Comparison of ENCODE assay signal across 29 cellular contexts in the genomic region with DNA sequence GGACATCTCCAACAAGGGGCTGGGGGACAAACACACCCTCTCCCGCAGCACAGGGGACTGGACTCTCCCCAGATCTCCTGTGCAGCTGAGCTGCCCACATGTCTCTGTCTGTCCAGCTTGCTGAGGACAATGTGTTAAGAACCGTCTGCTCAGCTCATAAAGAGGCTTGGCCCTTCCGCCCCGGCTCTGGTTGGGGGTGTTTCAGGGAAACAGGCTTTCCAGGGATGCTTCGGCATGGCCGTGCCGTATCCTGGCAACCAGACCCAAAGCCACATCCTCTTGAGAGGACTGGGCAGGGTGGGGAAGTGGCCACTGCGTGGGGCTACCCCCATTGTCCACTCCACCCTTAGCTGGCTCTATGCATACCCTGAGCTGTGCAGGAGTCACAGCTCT. TPM values are rescaled to one million over a fixed set of nuclear protein-coding genes. Genes with fewer than 3 reads are reported as not detected.
DNase-seq lines count a peak whose midpoint lies in the region; ATAC-seq, FAIRE-seq and TF ChIP-seq lines count a peak whose summit lies in the region.
"Had no signal": no experiment of that assay in that cellular context is flagged by ENCODE, and none has a peak within 500 bp of the region (broad histone marks: within the 10 kb centered on the region; RNA-seq: fewer than 3 reads in every experiment).

No MANE protein-coding gene starts in this region.

- H3K18ac ChIP-seq in H9 (ENCODE audit: insufficient read length, low read depth, low read length): no peak overlapping the region
- no peak overlapping the region for H3K18ac ChIP-seq in H1 (ENCODE audit: extremely low read depth, low read length)
- no peak overlapping the region for H3K18ac ChIP-seq in neuronal stem cell (ENCODE audit: low read length)

- H3K9me3 ChIP-seq in H9 (ENCODE audit: control insufficient read depth, low read depth, low read length): no peaks in the 10 kb centered on the region
- no peaks in the 10 kb centered on the region for H3K9me3 ChIP-seq in H1 (ENCODE audit: insufficient read depth in 2 of 2, low read depth in 1 of 2, low read length in 1 of 2)
- no peaks in the 10 kb centered on the region for H3K9me3 ChIP-seq in neuronal stem cell (replicated peaks in 1 of 2; ENCODE audit: control insufficient read depth in 2 of 2, insufficient read depth in 1 of 2, low read depth in 1 of 2, low read length in 2 of 2)
- H3K9me3 ChIP-seq in Peyer's patch: no peaks in the 10 kb centered on the region
- H3K9me3 ChIP-seq: breast epithelium, MG63, mucosa of descending colon, stomach, transverse colon had no signal

- H3K79me2 ChIP-seq in H9 (ENCODE audit: insufficient read depth, low read length): no peaks in the 10 kb centered on the region
- H3K79me2 ChIP-seq in H1 (ENCODE audit: control insufficient read depth in 1 of 2, insufficient read depth in 2 of 2, low read length in 2 of 2): no peaks in the 10 kb centered on the region

- H3K27me3 ChIP-seq in H9 (ENCODE audit: insufficient read depth, low read length) (no peaks in the 10 kb centered on the region), H1 (replicated peaks in 1 of 4; ENCODE audit: control insufficient read depth in 3 of 4, extremely low read depth in 1 of 4, insufficient read depth in 3 of 4, low read length in 3 of 4) (no peaks in the 10 kb centered on the region), neuronal stem cell (ENCODE audit: control insufficient read depth in 3 of 3, insufficient read depth in 3 of 3, low read depth in 1 of 3, low read length in 3 of 3) (no peaks in the 10 kb centered on the region), Peyer's patch (no peaks in the 10 kb centered on the region)
- H3K27me3 ChIP-seq: breast epithelium, MG63, transverse colon had no signal

- POLR2A ChIA-PET in H1 (lab: Charles Lee; ENCODE audit: partially characterized antibody): no interaction called here

- no peak for TF ChIP-seq RAD21 in H1 (IDR thresholded peaks at IDR 0.05 in 1 of 2, conservative IDR thresholded peaks at IDR 0.05 in 1 of 2; ENCODE audit: low read depth in 2 of 2, low read length in 2 of 2)

- no peak overlapping the region for H2AFZ ChIP-seq in H9 (ENCODE audit: low read length)
- H2AFZ ChIP-seq in H1 (ENCODE audit: low read length): no peak overlapping the region
- H2AFZ ChIP-seq in neuronal stem cell (ENCODE audit: low read length): peak overlapping the region; percentile 78

- H2BK5ac ChIP-seq in H9 (ENCODE audit: insufficient read length, low read length) (no peak overlapping the region), H1 (ENCODE audit: low read depth, low read length) (no peak overlapping the region), neuronal stem cell (ENCODE audit: low read length) (no peak overlapping the region)

- H3K23ac ChIP-seq in H9 (ENCODE audit: insufficient read length, low read depth, low read length) (no peak overlapping the region), H1 (ENCODE audit: insufficient read length) (no peak overlapping the region), neuronal stem cell (ENCODE audit: low read depth, low read length, poor library complexity) (no peak overlapping the region)

- no peak overlapping the region for H3K4me3 Mint-ChIP-seq in H9
- H3K4me3 Mint-ChIP-seq in activated naive CD8-positive, alpha-beta T cell treated with anti-CD3 and anti-CD28 coated beads, Interleukin-2, amount 50 U/mL, for 24 hours: no peak overlapping the region
- H3K4me3 Mint-ChIP-seq: CD4-positive, CD25-positive, alpha-beta regulatory T cell; nephron; T-cell had no signal

- peaks cover 4% of the 10 kb centered on the region; the same call in 1 of the 2 replicates for H3K27me3 Mint-ChIP-seq in H9 (ENCODE audit: low read depth)
- peaks cover 3% of the 10 kb centered on the region for H3K27me3 Mint-ChIP-seq in activated naive CD8-positive, alpha-beta T cell treated with anti-CD3 and anti-CD28 coated beads, Interleukin-2, amount 50 U/mL, for 24 hours
- H3K27me3 Mint-ChIP-seq: CD4-positive, CD25-positive, alpha-beta regulatory T cell had no signal

- TF ChIP-seq POLR2A in H1 (IDR thresholded peaks at IDR 0.05; ENCODE audit: control extremely low read depth in 1 of 2, low read depth in 2 of 2, low read length in 2 of 2) (no peak), Peyer's patch (IDR thresholded peaks at IDR 0.05) (no peak)

- DNase-seq in H9 (no peak), NCI-H774 (lab: John Stamatoyannopoulos, UW) (peak; percentile 56), H1 (ENCODE audit: low read depth in 1 of 2, low spot score in 2 of 2) (no peak), neuronal stem cell (ENCODE audit: low spot score) (no peak), Peyer's patch (no peak), NCI-H345 treated with DMSO at 0.1 percent for 48 hours (lab: John Stamatoyannopoulos, UW; ENCODE audit: unreplicated experiment) (no peak), HTR-8/SVneo (ENCODE audit: insufficient read length, low spot score) (no peak)
- DNase-seq in activated naive CD8-positive, alpha-beta T cell treated with anti-CD3 and anti-CD28 coated beads, Interleukin-2, amount 50 U/mL, for 24 hours: no peak
- DNase-seq: activated CD4-positive, alpha-beta T cell treated with anti-CD3 and anti-CD28 coated beads for 1 hour; activated naive CD4-positive, alpha-beta T cell treated with Interleukin-2 at 50 U/mL for 16 hours; CD4-positive, CD25-positive, alpha-beta regulatory T cell; DMS 273 treated with DMSO at 0.1 percent for 48 hours; MG63; mucosa of descending colon; NCI-H1436; NCI-H2171; NCI-H82; OCI-M1; T-cell; transverse colon had no signal

- H3K23me2 ChIP-seq in H9 (ENCODE audit: insufficient read length, low read depth, low read length, poor library complexity, severe bottlenecking) (no peaks in the 10 kb centered on the region), H1 (ENCODE audit: low read depth, low read length) (no peaks in the 10 kb centered on the region)

- H3K4me1 Mint-ChIP-seq in H9: peaks cover 6 to 8% of the 10 kb centered on the region in 2 experiments; a peak in 1 of 4 replicates
- no peaks in the 10 kb centered on the region for H3K4me1 Mint-ChIP-seq in activated naive CD8-positive, alpha-beta T cell treated with anti-CD3 and anti-CD28 coated beads, Interleukin-2, amount 50 U/mL, for 24 hours
- H3K4me1 Mint-ChIP-seq: CD4-positive, CD25-positive, alpha-beta regulatory T cell; nephron; T-cell had no signal

- FAIRE-seq in H1 (lab: Jason Lieb, UNC) (no peak), HTR-8/SVneo (lab: Jason Lieb, UNC) (no peak)
- FAIRE-seq: colon, G401.6, islet of Langerhans, TTC549 had no signal

- H4K5ac ChIP-seq in H9 (ENCODE audit: insufficient read length, low read depth, low read length) (no peak overlapping the region), H1 (ENCODE audit: insufficient read length, low read depth, low read length) (no peak overlapping the region)

- H3K79me1 ChIP-seq in H9 (ENCODE audit: insufficient read depth, low read depth, low read length, poor library complexity, severe bottlenecking) (no peaks in the 10 kb centered on the region), H1 (ENCODE audit: low read depth, low read length) (no peaks in the 10 kb centered on the region), neuronal stem cell (ENCODE audit: low read depth, low read length) (no peaks in the 10 kb centered on the region)

- H2BK20ac ChIP-seq in H9 (ENCODE audit: low read depth, low read length, poor library complexity, severe bottlenecking): no peak overlapping the region
- H2BK20ac ChIP-seq in H1 (ENCODE audit: low read length): no peak overlapping the region

- TF ChIP-seq CTCF in H9 (conservative IDR thresholded peaks at IDR 0.05): no peak
- no peak for TF ChIP-seq CTCF in H1 (IDR thresholded peaks at IDR 0.05; ENCODE audit: control extremely low read depth in 1 of 3, insufficient read depth in 1 of 3, low read depth in 1 of 3, low read length in 3 of 3)
- no peak for TF ChIP-seq CTCF in Peyer's patch (IDR thresholded peaks at IDR 0.05)

- no peak overlapping the region for H3K56ac ChIP-seq in H9 (ENCODE audit: insufficient read length, low read depth, low read length)
- no peak overlapping the region for H3K56ac ChIP-seq in H1 (replicated peaks; ENCODE audit: insufficient read length, low read depth, low read length)

- no peak overlapping the region for H4K8ac ChIP-seq in H9 (replicated peaks; ENCODE audit: insufficient read length, low read depth, low read length)
- no peak overlapping the region for H4K8ac ChIP-seq in H1 (ENCODE audit: extremely low read depth, insufficient read depth, low read length)
- H4K8ac ChIP-seq in neuronal stem cell (ENCODE audit: low read depth, low read length): no peak overlapping the region

- no peak overlapping the region for H3K4ac ChIP-seq in H9 (ENCODE audit: low read depth, low read length)
- no peak overlapping the region for H3K4ac ChIP-seq in H1 (replicated peaks; ENCODE audit: insufficient read length, low read depth, low read length)
- no peak overlapping the region for H3K4ac ChIP-seq in neuronal stem cell (ENCODE audit: low read length)

- no CpG with 5 or more reads among the region's 8 CpGs for WGBS in H9 (ENCODE audit: extremely low coverage, insufficient read length, low lambda C conversion rate)
- WGBS in H1 (ENCODE audit: extremely low coverage in 1 of 2, insufficient coverage in 1 of 2, insufficient read length in 1 of 2, insufficient replicate concordance in 2 of 2, low coverage in 1 of 2, low lambda C conversion rate in 2 of 2, missing lambda C conversion rate in 1 of 2), 2 experiments: 79% methylated on average over 8 of the region's 8 CpGs; no CpG with 5 or more reads in 1 of the 2 experiments
- WGBS in neuronal stem cell (ENCODE audit: extremely low coverage in 2 of 2, insufficient read length in 2 of 2, insufficient replicate concordance in 1 of 2), 2 donors: no CpG with 5 or more reads among the region's 8 CpGs

- H3K27ac ChIP-seq in H9 (ENCODE audit: insufficient read length, low read depth, low read length) (no peak overlapping the region), H1 (ENCODE audit: low read depth, low read length) (no peak overlapping the region), neuronal stem cell (replicated peaks; ENCODE audit: low read length) (no peak overlapping the region), Peyer's patch (no peak overlapping the region)
- H3K27ac ChIP-seq: gastroesophageal sphincter, stomach, transverse colon had no signal

- no peak for TF ChIP-seq EP300 in H1 (IDR thresholded peaks at IDR 0.05; ENCODE audit: borderline replicate concordance in 1 of 2, low read depth in 2 of 2, low read length in 2 of 2)

- H3K27ac Mint-ChIP-seq in H9: peak overlapping the region in 2 of 3 experiments; percentile 48 to 74; a peak in 2 of 7 replicates
- no peak overlapping the region for H3K27ac Mint-ChIP-seq in activated naive CD8-positive, alpha-beta T cell treated with anti-CD3 and anti-CD28 coated beads, Interleukin-2, amount 50 U/mL, for 24 hours
- H3K27ac Mint-ChIP-seq: CD4-positive, CD25-positive, alpha-beta regulatory T cell; nephron; T-cell had no signal

- H3K9ac ChIP-seq in H9 (ENCODE audit: extremely low read depth, insufficient read length, low read length) (no peak overlapping the region), H1 (replicated peaks in 1 of 4; ENCODE audit: extremely low read depth in 1 of 4, low read depth in 3 of 4, low read length in 3 of 4) (no peak overlapping the region), neuronal stem cell (ENCODE audit: low read depth, low read length, poor library complexity) (no peak overlapping the region)

- H3K36me3 ChIP-seq in H1 (ENCODE audit: control insufficient read depth in 2 of 4, insufficient read depth in 4 of 4, low read length in 3 of 4) (no peaks in the 10 kb centered on the region), neuronal stem cell (replicated peaks in 1 of 2; ENCODE audit: control insufficient read depth in 2 of 2, insufficient read depth in 2 of 2, low read length in 2 of 2) (no peaks in the 10 kb centered on the region), Peyer's patch (no peaks in the 10 kb centered on the region)
- H3K36me3 ChIP-seq: breast epithelium, gastroesophageal sphincter, MG63, stomach, transverse colon had no signal

- H4K91ac ChIP-seq in H9 (ENCODE audit: insufficient read length, low read depth, low read length): no peak overlapping the region
- H4K91ac ChIP-seq in H1 (replicated peaks; ENCODE audit: insufficient read length, low read length): no peak overlapping the region
- H4K91ac ChIP-seq in neuronal stem cell (ENCODE audit: low read depth, low read length, poor library complexity): no peak overlapping the region

- H4K20me1 ChIP-seq in H9 (ENCODE audit: control insufficient read depth, insufficient read depth, insufficient read length) (no peaks in the 10 kb centered on the region), H1 (replicated peaks in 1 of 2; ENCODE audit: control insufficient read depth in 1 of 2, insufficient read depth in 2 of 2, low read length in 2 of 2) (peaks cover 0 to 2% of the 10 kb centered on the region in 2 experiments)

- H3K4me3 ChIP-seq in H1 (ENCODE audit: extremely low read depth in 1 of 4, insufficient read depth in 2 of 4, low read depth in 3 of 4, low read length in 4 of 4) (no peak overlapping the region), neuronal stem cell (ENCODE audit: low read length in 2 of 2) (no peak overlapping the region), Peyer's patch (no peak overlapping the region)
- H3K4me3 ChIP-seq: breast epithelium, gastroesophageal sphincter, MG63, mucosa of descending colon, stomach, transverse colon had no signal

- CTCF ChIA-PET in H1 (lab: Charles Lee; ENCODE audit: partially characterized antibody): interaction anchor here (0.5 to 1.6 kb wide), 3 partner anchors 55 to 198 kb away, joined by 3 read pairs; no protein-coding TSS in a partner anchor

- no peak overlapping the region for H3T11ph ChIP-seq in H9 (ENCODE audit: low read length)

- no peak overlapping the region for H3K4me2 ChIP-seq in H9 (ENCODE audit: insufficient read depth, insufficient read length, low read length)
- no peak overlapping the region for H3K4me2 ChIP-seq in H1 (ENCODE audit: insufficient read depth in 1 of 2, low read depth in 2 of 2, low read length in 2 of 2)
- H3K4me2 ChIP-seq in neuronal stem cell (ENCODE audit: insufficient read depth, low read length, poor library complexity, severe bottlenecking): no peak overlapping the region

- H3K14ac ChIP-seq in H9 (ENCODE audit: insufficient read depth, low read length) (no peak overlapping the region), H1 (ENCODE audit: insufficient read length) (no peak overlapping the region), neuronal stem cell (ENCODE audit: low read length) (no peak overlapping the region)

- no peak overlapping the region for H2BK120ac ChIP-seq in H9 (ENCODE audit: low read depth, low read length, poor library complexity, severe bottlenecking)
- no peak overlapping the region for H2BK120ac ChIP-seq in H1 (replicated peaks; ENCODE audit: low read depth, low read length)
- H2BK120ac ChIP-seq in neuronal stem cell (ENCODE audit: low read depth, low read length): no peak overlapping the region

- H3K36me3 Mint-ChIP-seq in H9 (ENCODE audit: insufficient read depth in 1 of 3, low read depth in 3 of 3): no peaks in the 10 kb centered on the region
- H3K36me3 Mint-ChIP-seq in activated naive CD8-positive, alpha-beta T cell treated with anti-CD3 and anti-CD28 coated beads, Interleukin-2, amount 50 U/mL, for 24 hours (ENCODE audit: low read depth): no peaks in the 10 kb centered on the region
- H3K36me3 Mint-ChIP-seq: CD4-positive, CD25-positive, alpha-beta regulatory T cell; T-cell had no signal

- no peaks in the 10 kb centered on the region for H3K9me3 Mint-ChIP-seq in H9
- no peaks in the 10 kb centered on the region for H3K9me3 Mint-ChIP-seq in activated naive CD8-positive, alpha-beta T cell treated with anti-CD3 and anti-CD28 coated beads, Interleukin-2, amount 50 U/mL, for 24 hours
- H3K9me3 Mint-ChIP-seq: nephron, T-cell had no signal

- no peak for ATAC-seq in activated naive CD8-positive, alpha-beta T cell treated with anti-CD3 and anti-CD28 coated beads, Interleukin-2, amount 50 U/mL, for 24 hours
- ATAC-seq: gastroesophageal sphincter, mucosa of descending colon, T-cell had no signal

- H2BK15ac ChIP-seq in H9 (ENCODE audit: low read depth, low read length) (no peak overlapping the region), H1 (ENCODE audit: low read length) (no peak overlapping the region), neuronal stem cell (ENCODE audit: low read length) (no peak overlapping the region)

- H2BK12ac ChIP-seq in H9 (ENCODE audit: insufficient read length, low read depth, low read length): no peak overlapping the region
- 0 out of 2 replicates have a peak overlapping the region, but pooled peaks have one; percentile 39 for H2BK12ac ChIP-seq in H1 (ENCODE audit: low read depth, low read length)
- no peak overlapping the region for H2BK12ac ChIP-seq in neuronal stem cell (ENCODE audit: low read length)

- H2AK5ac ChIP-seq in H9 (ENCODE audit: insufficient read length, low read length): no peak overlapping the region
- H2AK5ac ChIP-seq in H1 (ENCODE audit: low read depth, low read length): no peak overlapping the region
- H2AK5ac ChIP-seq in neuronal stem cell (ENCODE audit: low read depth, low read length): no peak overlapping the region

- H3K4me1 ChIP-seq in H9 (ENCODE audit: insufficient read depth, low read length): no peaks in the 10 kb centered on the region
- no peaks in the 10 kb centered on the region for H3K4me1 ChIP-seq in H1 (replicated peaks in 1 of 4; ENCODE audit: control insufficient read depth in 3 of 4, insufficient read depth in 4 of 4, low read length in 3 of 4)
- peaks cover 2 to 11% of the 10 kb centered on the region in 2 donors for H3K4me1 ChIP-seq in neuronal stem cell (ENCODE audit: control insufficient read depth in 2 of 2, insufficient read depth in 1 of 2, low read depth in 1 of 2, low read length in 2 of 2)
- H3K4me1 ChIP-seq in Peyer's patch: no peaks in the 10 kb centered on the region
- H3K4me1 ChIP-seq: breast epithelium, gastroesophageal sphincter, transverse colon had no signal

RNA-seq across cellular contexts. Expression of a gene that starts 41.1 kb away (rescaled TPM):
- total RNA-seq in H9 (2021) (4.9 and 5.1 TPM in 2 replicates), Peyer's patch (1 to 10 TPM in 1 of 4 donors, under 1 TPM in 1, not detected in 2; 0.54 to 1.8 TPM)
- 9.9 and 10.8 TPM in 2 replicates for total RNA-seq in H1 (2021; fragmentation: NEBNext Ultra II Directional; extraction: Animal tissue kit (Norgen Biotek cat#: 25700))
- 28.2 and 31.7 TPM in 2 replicates for polyA plus RNA-seq in H1 (2011; rRNA removed)
- polyA plus RNA-seq in H1 (2011; cell fraction: cytosol; rRNA removed): 18.3 TPM
- 17.5 TPM for polyA plus RNA-seq in H1 (2011; cell fraction: nucleus; rRNA removed)
- polyA plus RNA-seq in H1 (2012, experiment 1 of 2): 8.5 to 16.5 TPM (median 13.2 TPM) in 4 replicates
- polyA plus RNA-seq in H1 (2012, experiment 2 of 2): 13.0 TPM
- 28.1 TPM for polyA plus RNA-seq in H1 (2013, experiment 1 of 2)
- polyA plus RNA-seq in H1 (2013, experiment 2 of 2): 23.8 TPM
- polyA minus RNA-seq in H1 (2011; rRNA and poly(A)+ RNA removed): 4.3 and 4.8 TPM in 2 replicates
- 12.9 TPM for polyA minus RNA-seq in H1 (2011; cell fraction: cytosol; rRNA and poly(A)+ RNA removed)
- 8.1 TPM for polyA minus RNA-seq in H1 (2011; cell fraction: nucleus; rRNA and poly(A)+ RNA removed)
- 0.57 TPM for polyA plus RNA-seq in neuronal stem cell (2013, experiment 1 of 2)
- polyA plus RNA-seq in neuronal stem cell (2013, experiment 2 of 2): 0.69 TPM
- total RNA-seq: liver, T-cell, transverse colon had no signal
- polyA plus RNA-seq: CD4-positive, CD25-positive, alpha-beta regulatory T cell had no signal

RNA-seq across cellular contexts. Expression of a gene that starts 59.0 kb away (rescaled TPM):
- 52.2 and 52.8 TPM in 2 replicates for total RNA-seq in H9 (2021)
- 84.1 and 86.4 TPM in 2 replicates for total RNA-seq in H1 (2021; fragmentation: NEBNext Ultra II Directional; extraction: Animal tissue kit (Norgen Biotek cat#: 25700))
- 178 and 195 TPM in 2 replicates for polyA plus RNA-seq in H1 (2011; rRNA removed)
- polyA plus RNA-seq in H1 (2011; cell fraction: cytosol; rRNA removed): 144 TPM
- 128 TPM for polyA plus RNA-seq in H1 (2011; cell fraction: nucleus; rRNA removed)
- polyA plus RNA-seq in H1 (2012, experiment 1 of 2): 82.7 to 110 TPM (median 107 TPM) in 4 replicates
- polyA plus RNA-seq in H1 (2012, experiment 2 of 2): 153 TPM
- polyA plus RNA-seq in H1 (2013, experiment 1 of 2): 63.2 TPM
- 57.0 TPM for polyA plus RNA-seq in H1 (2013, experiment 2 of 2)
- polyA minus RNA-seq in H1 (2011; rRNA and poly(A)+ RNA removed): 84.8 and 107 TPM in 2 replicates
- polyA minus RNA-seq in H1 (2011; cell fraction: cytosol; rRNA and poly(A)+ RNA removed): 51.7 TPM
- 37.1 TPM for polyA minus RNA-seq in H1 (2011; cell fraction: nucleus; rRNA and poly(A)+ RNA removed)
- 35.9 TPM for polyA plus RNA-seq in neuronal stem cell (2013, experiment 1 of 2)
- polyA plus RNA-seq in neuronal stem cell (2013, experiment 2 of 2): 36.4 TPM
- 1,000 to 10,000 TPM in 1 of 4 donors, 100 to 1,000 TPM in 3; 116 to 1,166 (median 748) TPM for total RNA-seq in Peyer's patch
